8 cellular contexts compared by ENCODE assay signal in genomic region chr3:33438871-33439270, GRCh38. TPM values are rescaled to one million over a fixed set of nuclear protein-coding genes. Genes with fewer than 3 reads are reported as not detected.
DNase-seq lines count a peak whose midpoint lies in the region; ATAC-seq and TF ChIP-seq lines count a peak whose summit lies in the region.

No MANE protein-coding gene starts in this region.

- peak overlapping the region; percentile 92 for H3K4me2 ChIP-seq in fibroblast of lung (ENCODE audit: extremely low read depth, insufficient read depth, low read length)

- H3K4me1 ChIP-seq in RWPE2 (ENCODE audit: insufficient read depth, poor library complexity, severe bottlenecking) (peaks cover 31% of the 10 kb centered on the region), fibroblast of lung (ENCODE audit: control insufficient read depth, extremely low read depth, insufficient read depth, low read length) (peaks cover 2% of the 10 kb centered on the region), psoas muscle (peaks cover 46% of the 10 kb centered on the region)

- H3K27me3 ChIP-seq in RWPE2 (ENCODE audit: insufficient read depth, poor library complexity, severe bottlenecking) (no peaks in the 10 kb centered on the region), fibroblast of lung (ENCODE audit: control insufficient read depth, insufficient read depth, low read length) (no peaks in the 10 kb centered on the region), psoas muscle (ENCODE audit: insufficient read depth in 3 of 3, low read length in 2 of 3) (no peaks in the 10 kb centered on the region)

- TF ChIP-seq CTCF in GM12875 (IDR thresholded peaks at IDR 0.05; ENCODE audit: borderline replicate concordance, insufficient read depth, low read depth, low read length): no peak
- TF ChIP-seq CTCF in RWPE2 (IDR thresholded peaks at IDR 0.05; ENCODE audit: poor library complexity, severe bottlenecking): no peak
- TF ChIP-seq CTCF in fibroblast of lung (conservative IDR thresholded peaks at IDR 0.05 in 1 of 2, IDR thresholded peaks at IDR 0.05 in 1 of 2; ENCODE audit: low read depth in 1 of 2, low read length in 2 of 2): no peak
- no peak for TF ChIP-seq CTCF in psoas muscle (IDR thresholded peaks at IDR 0.05)
- no peak for TF ChIP-seq CTCF in GM20000 (IDR thresholded peaks at IDR 0.05; ENCODE audit: extremely low read depth, missing control alignments)

- DNase-seq in RWPE2 (ENCODE audit: low spot score): no peak
- peak in 1 of 2 donors; percentile 58 for DNase-seq in fibroblast of lung (ENCODE audit: low read depth in 2 of 2)
- DNase-seq in psoas muscle: no peak
- no peak for DNase-seq in GM20000 (ENCODE audit: low spot score)
- no peak for DNase-seq in sciatic nerve (ENCODE audit: low spot score)
- DNase-seq in NCI-H2081 treated with DMSO at 0.1 percent for 48 hours (lab: John Stamatoyannopoulos, UW): no peak
- no peak for DNase-seq in germinal center (ENCODE audit: low spot score)

- H3K4me3 ChIP-seq in GM12875 (ENCODE audit: low read depth, low read length) (peak overlapping the region; percentile 99), RWPE2 (ENCODE audit: severe bottlenecking) (peak overlapping the region; percentile 81), fibroblast of lung (replicated peaks in 1 of 4; ENCODE audit: control extremely low read depth in 1 of 4, insufficient read depth in 1 of 4, low read depth in 3 of 4, low read length in 4 of 4) (peak overlapping the region; percentile 70 to 99 (median 92)), psoas muscle (peak overlapping the region; percentile 90)

- no peak for ATAC-seq in RWPE2 (ENCODE audit: low read depth)
- no peak for ATAC-seq in psoas muscle
- no peak for ATAC-seq in sciatic nerve

- no peaks in the 10 kb centered on the region for H3K9me3 ChIP-seq in RWPE2 (ENCODE audit: severe bottlenecking)
- H3K9me3 ChIP-seq in fibroblast of lung (ENCODE audit: control insufficient read depth, insufficient read depth, low read depth, low read length): no peaks in the 10 kb centered on the region
- H3K9me3 ChIP-seq in psoas muscle: no peaks in the 10 kb centered on the region

- H3K9ac ChIP-seq in fibroblast of lung (ENCODE audit: insufficient read depth, low read length): peak overlapping the region; percentile 81

- intact Hi-C loops in psoas muscle (cut with DNase I): loop anchor here in 1 of 2 donors (10.0 kb wide), 1 partner anchor 324 kb away; the partner anchor contains the start of gene CRTAP
- intact Hi-C loops in sciatic nerve (cut with DNase I): no loop called here

- H3K27ac ChIP-seq in RWPE2 (ENCODE audit: poor library complexity, severe bottlenecking) (peak overlapping the region; percentile 93), fibroblast of lung (ENCODE audit: insufficient read depth, low read length) (peak overlapping the region; percentile 92), psoas muscle (peak overlapping the region; percentile 92)

- H4K20me1 ChIP-seq in fibroblast of lung (ENCODE audit: control insufficient read depth, extremely low read depth, insufficient read depth, low read length): peaks cover 3% of the 10 kb centered on the region

- H3K79me2 ChIP-seq in fibroblast of lung (ENCODE audit: control insufficient read depth, insufficient read depth, low read length): peaks cover 59% of the 10 kb centered on the region

- H3K36me3 ChIP-seq in RWPE2 (ENCODE audit: low read depth): 0 out of 2 replicates have a peak, but pooled peaks cover 7% of the 10 kb centered on the region
- H3K36me3 ChIP-seq in fibroblast of lung (ENCODE audit: control insufficient read depth, insufficient read depth, low read length): no peaks in the 10 kb centered on the region
- no peaks in the 10 kb centered on the region for H3K36me3 ChIP-seq in psoas muscle (ENCODE audit: insufficient read depth in 1 of 2, low read depth in 1 of 2)

- WGBS in psoas muscle, 3 donors: 5 to 12% (median 7%) methylated on average over 4 of the region's 4 CpGs

- no peak overlapping the region for H2AFZ ChIP-seq in fibroblast of lung (ENCODE audit: low read length)

RNA-seq across cellular contexts. Expression of gene UBP1, which starts 1.3 kb away (rescaled TPM):
- total RNA-seq in fibroblast of lung (42.6 and 48.1 TPM in 2 replicates), psoas muscle (10 to 100 TPM; 22.4 to 26.6 (median 24.7) TPM), sciatic nerve (46.3 TPM)
- polyA plus RNA-seq in fibroblast of lung (98.6 and 99.7 TPM in 2 replicates), psoas muscle (10 to 100 TPM; 12.6 to 44.1 (median 33.6) TPM)
- polyA plus RNA-seq in fibroblast of lung (2012): 38.3 and 39.3 TPM in 2 replicates
- 14.4 and 54.1 TPM in 2 replicates for polyA minus RNA-seq in fibroblast of lung (ENCODE audit: low replicate concordance)
